In genomic region chr18:63131106-63131943, GRCh38 we compare ENCODE assay signal across 9 cellular contexts.
DNase-seq lines count a peak whose midpoint lies in the region; ATAC-seq and TF ChIP-seq lines count a peak whose summit lies in the region.
"Had no signal": no experiment of that assay in that cellular context is flagged by ENCODE, and none has a peak within 500 bp of the region (broad histone marks: within the 10 kb centered on the region; RNA-seq: fewer than 3 reads in every experiment).

No MANE protein-coding gene starts in this region.

- H3K4me3 ChIP-seq in A673 (ENCODE audit: low read depth, low read length, poor library complexity, severe bottlenecking): no peak overlapping the region
- H3K4me3 ChIP-seq in left lung: no peak overlapping the region

- POLR2A ChIA-PET in A673 (lab: Charles Lee; ENCODE audit: low non-redundant PET): no interaction called here

- H3K4me1 ChIP-seq in A673 (ENCODE audit: insufficient read depth, low read length, poor library complexity, severe bottlenecking) (peaks cover 34% of the 10 kb centered on the region), left lung (peaks cover 0 to 4% of the 10 kb centered on the region in 2 donors)

- ATAC-seq in left lung (peak; percentile 79), HG03025 (IDR thresholded peaks at IDR 0.05; ENCODE audit: low FRiP score, unreplicated experiment) (no peak)

- TF ChIP-seq CTCF in A673 (conservative IDR thresholded peaks at IDR 0.05; ENCODE audit: low read depth, low read length) (peak; percentile 73), GM12873 (IDR thresholded peaks at IDR 0.05; ENCODE audit: insufficient read depth, low read depth, low read length, missing control alignments) (peak; percentile 62), LNCAP (IDR thresholded peaks at IDR 0.05) (peak; percentile 73; the same call in 1 of the 2 replicates), VCaP (conservative IDR thresholded peaks at IDR 0.05) (peak; percentile 63), left lung (IDR thresholded peaks at IDR 0.05) (peak; percentile 58 to 67)

- DNase-seq in A673 (ENCODE audit: low spot score) (peak; percentile 61), left lung (no peak)
- DNase-seq in central memory CD4-positive, alpha-beta T cell: peak; percentile 60
- peak; percentile 26 for DNase-seq in stimulated activated CD8-positive, alpha-beta memory T cell treated with anti-CD3 and anti-CD28 coated beads, Interleukin-4, amount 100 ng/mL, for 24 hours (ENCODE audit: low read depth)

- H3K27ac ChIP-seq in A673 (ENCODE audit: low read depth, low read length, poor library complexity, severe bottlenecking): no peak overlapping the region
- no peak overlapping the region for H3K27ac ChIP-seq in VCaP
- H3K27ac ChIP-seq in left lung: no peak overlapping the region
- H3K27ac ChIP-seq: neutrophil had no signal

- BruUV-seq in A673 (replicated peaks; lab: Mats Ljungman, UMichigan): no TSS peak

- no peaks in the 10 kb centered on the region for H3K36me3 ChIP-seq in A673 (ENCODE audit: insufficient read depth, low read length, poor library complexity, severe bottlenecking)
- H3K36me3 ChIP-seq in left lung: no peaks in the 10 kb centered on the region
- H3K36me3 ChIP-seq: neutrophil had no signal

- intact Hi-C loops in A673 (cut with micrococcal nuclease; ENCODE audit: unreplicated experiment) (loop anchor here (2.0 kb wide), 1 partner anchor 185 kb away; no protein-coding TSS in a partner anchor), left lung (cut with DNase I) (loop anchor here in 1 of 2 donors (5.0 kb wide), 1 partner anchor 191 kb away; no protein-coding TSS in a partner anchor)

- H3K9me3 ChIP-seq in A673 (ENCODE audit: low read depth, low read length, poor library complexity, severe bottlenecking): no peaks in the 10 kb centered on the region
- no peaks in the 10 kb centered on the region for H3K9me3 ChIP-seq in left lung
- H3K9me3 ChIP-seq: neutrophil had no signal

- H3K27me3 ChIP-seq in A673 (replicated peaks; ENCODE audit: insufficient read depth, low read depth, low read length, poor library complexity) (no peaks in the 10 kb centered on the region), left lung (no peaks in the 10 kb centered on the region)
- H3K27me3 ChIP-seq: neutrophil had no signal

- CTCF ChIA-PET in A673 (lab: Charles Lee): no interaction called here

Comparison
In these comparisons a context has a peak if more than half of its experiments do, and no peak if none do; other contexts are left out.
1. DNase-seq: peak in A673 (single experiment), central memory CD4-positive, alpha-beta T cell (single experiment) and stimulated activated CD8-positive, alpha-beta memory T cell treated with anti-CD3 and anti-CD28 coated beads, Interleukin-4, amount 100 ng/mL, for 24 hours (single experiment); none in left lung (0 of 2).
2. Peak in every context shown above with its lines, with median percentiles within 50 percentile points of each other: CTCF ChIP-seq.